Comparison of ENCODE assay signal across 8 cellular contexts in the genomic region with DNA sequence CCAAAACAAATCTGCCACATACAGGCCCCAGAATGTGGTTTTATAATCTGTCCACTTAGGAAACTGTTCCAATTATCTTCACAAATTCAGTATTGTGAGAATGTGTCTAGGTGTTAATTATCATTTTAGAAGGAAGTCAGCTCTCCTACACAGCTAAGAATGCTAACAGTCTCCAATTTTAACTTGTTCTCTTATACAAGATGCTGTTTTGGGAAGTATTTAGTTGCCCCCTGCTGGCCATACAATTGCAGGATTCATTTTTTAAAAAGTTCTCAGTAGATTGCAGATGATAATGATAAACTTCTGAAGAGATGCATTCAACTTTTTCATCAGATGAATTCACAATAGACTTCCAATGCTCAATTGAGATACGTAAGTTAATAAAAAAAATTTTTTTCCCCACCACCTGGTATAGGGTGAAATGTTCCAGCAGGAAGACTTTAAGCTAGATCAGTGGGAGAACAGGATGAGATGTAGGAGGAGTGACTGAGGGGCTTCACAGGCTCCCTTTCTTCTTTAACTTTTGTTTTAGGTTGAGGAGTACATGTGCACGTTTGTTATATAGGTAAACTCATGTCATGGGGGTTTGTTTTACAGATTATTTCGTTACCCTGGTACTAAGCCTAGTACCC. TPM values are rescaled to one million over a fixed set of nuclear protein-coding genes. Genes with fewer than 3 reads are reported as not detected.
DNase-seq lines count a peak whose midpoint lies in the region; ATAC-seq and TF ChIP-seq lines count a peak whose summit lies in the region.

No MANE protein-coding gene starts in this region.

- DNase-seq in DMS79 treated with DMSO at 0.1 percent for 48 hours (lab: John Stamatoyannopoulos, UW) (peak; percentile 5), DMS79 (lab: John Stamatoyannopoulos, UW) (no peak), NCI-H1694 treated with DMSO at 0.1 percent for 48 hours (lab: John Stamatoyannopoulos, UW) (peak; percentile 11), fibroblast of villous mesenchyme (ENCODE audit: low read depth) (peak; percentile 75), psoas muscle (no peak), NCI-H128 (lab: John Stamatoyannopoulos, UW; ENCODE audit: unreplicated experiment) (no peak)
- peak; percentile 38 for DNase-seq in activated CD4-positive, alpha-beta T cell treated with anti-CD3 and anti-CD28 coated beads for 48 hours

- H3K4me3 ChIP-seq in fibroblast of villous mesenchyme (ENCODE audit: low read depth, low read length): no peak overlapping the region
- H3K4me3 ChIP-seq in psoas muscle: no peak overlapping the region

- no peaks in the 10 kb centered on the region for H3K9me3 ChIP-seq in psoas muscle

- intact Hi-C loops in psoas muscle (cut with DNase I): loop anchor here in 1 of 2 donors (5.0 to 10.0 kb wide), 2 partner anchors 202 to 240 kb away; partner anchors contain the start of gene BBS10

- H3K27me3 ChIP-seq in psoas muscle (ENCODE audit: insufficient read depth in 3 of 3, low read length in 2 of 3): no peaks in the 10 kb centered on the region

- no peaks in the 10 kb centered on the region for H3K36me3 ChIP-seq in psoas muscle (ENCODE audit: insufficient read depth in 1 of 2, low read depth in 1 of 2)

- ATAC-seq in GM21390 (IDR thresholded peaks at IDR 0.05; ENCODE audit: unreplicated experiment): peak; percentile 64
- no peak for ATAC-seq in psoas muscle

- H3K4me1 ChIP-seq in psoas muscle: peaks cover 29% of the 10 kb centered on the region

- WGBS in psoas muscle, 3 donors: 70 to 87% (median 80%) methylated on average over 3 of the region's 3 CpGs

- TF ChIP-seq CTCF in fibroblast of villous mesenchyme (IDR thresholded peaks at IDR 0.05; ENCODE audit: insufficient read depth, low read depth, low read length): peak; percentile 69
- TF ChIP-seq CTCF in psoas muscle (IDR thresholded peaks at IDR 0.05): peak; percentile 69

- H3K27ac ChIP-seq in psoas muscle: peak overlapping the region; percentile 91

RNA-seq across cellular contexts. Expression of gene OSBPL8, which starts 27.3 kb away (rescaled TPM):
- 135 and 148 TPM in 2 replicates for total RNA-seq in fibroblast of villous mesenchyme
- total RNA-seq in psoas muscle: 10 to 100 TPM; 39.5 to 64.3 (median 55.4) TPM
- polyA plus RNA-seq in psoas muscle: 10 to 100 TPM in 2 of 3 donors, 1 to 10 TPM in 1; 9.2 to 20.2 (median 18.4) TPM

Comparison
In these comparisons a context has a peak if more than half of its experiments do, and no peak if none do; other contexts are left out.
1. DNase-seq: peak in DMS79 treated with DMSO at 0.1 percent for 48 hours (single experiment), NCI-H1694 treated with DMSO at 0.1 percent for 48 hours (single experiment), activated CD4-positive, alpha-beta T cell treated with anti-CD3 and anti-CD28 coated beads for 48 hours (single experiment) and fibroblast of villous mesenchyme (single experiment); none in DMS79 (single experiment), psoas muscle (0 of 2) and NCI-H128 (single experiment).